1 cellular context compared by ENCODE assay signal in the genomic region with DNA sequence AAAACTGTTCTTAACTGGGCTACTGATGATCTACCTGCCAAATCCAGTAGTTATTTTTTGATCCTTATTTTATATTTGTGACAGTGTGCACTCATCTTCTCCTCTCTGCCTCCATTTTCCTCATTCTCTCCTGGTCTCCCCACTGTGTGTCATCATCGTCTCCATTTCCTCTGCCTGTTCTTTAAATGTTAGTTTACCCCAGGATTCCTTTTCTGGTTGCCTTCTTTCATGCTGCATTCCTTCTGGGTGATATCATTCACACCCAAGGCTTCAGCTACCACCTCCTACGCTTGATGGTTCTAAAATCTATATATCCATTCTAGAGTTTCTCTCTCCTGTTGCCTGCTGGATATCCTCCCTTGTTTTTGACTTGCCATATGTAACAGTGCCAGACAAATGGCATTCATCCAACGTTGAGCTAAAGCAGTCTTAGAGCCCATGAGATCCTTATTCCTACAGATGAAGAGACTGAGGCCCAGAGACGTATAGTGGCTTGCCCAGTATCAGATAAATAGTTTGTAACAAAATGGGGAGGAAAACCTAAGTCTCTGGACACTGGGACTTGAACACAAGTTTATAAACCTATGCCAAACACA.
TF ChIP-seq lines count a peak whose summit lies in the region.

No MANE protein-coding gene starts in this region.

TF ChIP-seq in HCT116, 20 proteins besides CTCF, POLR2A, EP300 and RAD21 (continued from another document):
- TF ChIP-seq ELF1 (IDR thresholded peaks at IDR 0.05; ENCODE audit: borderline replicate concordance, low read depth), result no peak
